8 cellular contexts compared by ENCODE assay signal in genomic region chr17:34584805-34585416, GRCh38. TPM values are rescaled to one million over a fixed set of nuclear protein-coding genes. Genes with fewer than 3 reads are reported as not detected.
A peak's percentile ranks its signal among the peaks of the same experiment; 100 is the strongest.
DNase-seq lines count a peak whose midpoint lies in the region; TF ChIP-seq lines count a peak whose summit lies in the region.

No MANE protein-coding gene starts in this region.

- H4K91ac ChIP-seq in neuronal stem cell (ENCODE audit: low read depth, low read length, poor library complexity) = no peak overlapping the region

- H3K27ac Mint-ChIP-seq in endothelial cell (ENCODE audit: unreplicated experiment) = no peak overlapping the region

- H3K79me1 ChIP-seq in neuronal stem cell (ENCODE audit: low read depth, low read length) = no peaks in the 10 kb centered on the region

- H3K9me3 Mint-ChIP-seq in endothelial cell (ENCODE audit: unreplicated experiment) = no peaks in the 10 kb centered on the region

- H3K4me1 Mint-ChIP-seq in endothelial cell (ENCODE audit: unreplicated experiment) = no peaks in the 10 kb centered on the region

- no peak overlapping the region for H3K4me2 ChIP-seq in neuronal stem cell (ENCODE audit: insufficient read depth, low read length, poor library complexity, severe bottlenecking)

- no peak overlapping the region for H2BK12ac ChIP-seq in neuronal stem cell (ENCODE audit: low read length)

- no peak overlapping the region for H3K27ac ChIP-seq in brain microvascular endothelial cell
- no peak overlapping the region for H3K27ac ChIP-seq in neuronal stem cell (replicated peaks; ENCODE audit: low read length)

- no peaks in the 10 kb centered on the region for H3K36me3 ChIP-seq in brain microvascular endothelial cell (replicated peaks)
- H3K36me3 ChIP-seq in neuronal stem cell (replicated peaks in 1 of 2; ENCODE audit: control insufficient read depth in 2 of 2, insufficient read depth in 2 of 2, low read length in 2 of 2) = no peaks in the 10 kb centered on the region

- DNase-seq in DMS79 treated with DMSO at 0.1 percent for 48 hours (lab: John Stamatoyannopoulos, UW) = peak; percentile 24
- DNase-seq in DMS79 (lab: John Stamatoyannopoulos, UW) = no peak
- peak; percentile 12 for DNase-seq in NCI-H1105 treated with DMSO at 0.1 percent for 48 hours (lab: John Stamatoyannopoulos, UW)
- DNase-seq in brain microvascular endothelial cell = no peak
- no peak for DNase-seq in neuronal stem cell (ENCODE audit: low spot score)
- DNase-seq in endothelial cell (ENCODE audit: low spot score) = no peak
- DNase-seq in epidermal melanocyte (ENCODE audit: insufficient read length, low spot score) = no peak
- no peak for DNase-seq in NCI-H2196 treated with DMSO at 0.1 percent for 48 hours (lab: John Stamatoyannopoulos, UW; ENCODE audit: unreplicated experiment)

- H3K4me1 ChIP-seq in neuronal stem cell (ENCODE audit: control insufficient read depth in 2 of 2, insufficient read depth in 1 of 2, low read depth in 1 of 2, low read length in 2 of 2) = peaks cover 0 to 12% of the 10 kb centered on the region in 2 donors

- H3K4me3 ChIP-seq in brain microvascular endothelial cell (ENCODE audit: low read depth, low read length) = no peak overlapping the region
- H3K4me3 ChIP-seq in neuronal stem cell (ENCODE audit: low read length in 2 of 2) = no peak overlapping the region

- H3K4me3 Mint-ChIP-seq in endothelial cell (ENCODE audit: unreplicated experiment) = no peak overlapping the region

- peak overlapping the region; percentile 9 for H3K9ac ChIP-seq in neuronal stem cell (ENCODE audit: low read depth, low read length, poor library complexity)

- no peak overlapping the region for H4K8ac ChIP-seq in neuronal stem cell (ENCODE audit: low read depth, low read length)

- TF ChIP-seq CTCF in brain microvascular endothelial cell (IDR thresholded peaks at IDR 0.05; ENCODE audit: low read depth, low read length, missing control alignments) (peak; percentile 24), endothelial cell (IDR thresholded peaks at IDR 0.05; ENCODE audit: unreplicated experiment) (no peak)

- no peak overlapping the region for H2AK5ac ChIP-seq in neuronal stem cell (ENCODE audit: low read depth, low read length)

- H2BK5ac ChIP-seq in neuronal stem cell (ENCODE audit: low read length) = no peak overlapping the region

- H2AFZ ChIP-seq in neuronal stem cell (ENCODE audit: low read length) = no peak overlapping the region

- H3K4ac ChIP-seq in neuronal stem cell (ENCODE audit: low read length) = no peak overlapping the region

- in situ Hi-C loops in brain microvascular endothelial cell (cut with HindIII; ENCODE audit: low pct_ligation_motif_present, low sequenced_read_pairs) = no loop called here

- no peak overlapping the region for H2BK15ac ChIP-seq in neuronal stem cell (ENCODE audit: low read length)

- H3K27me3 ChIP-seq in brain microvascular endothelial cell (replicated peaks) (peaks cover 46% of the 10 kb centered on the region), neuronal stem cell (ENCODE audit: control insufficient read depth in 3 of 3, insufficient read depth in 3 of 3, low read depth in 1 of 3, low read length in 3 of 3) (peaks cover 25 to 73% (median 51%) of the 10 kb centered on the region in 3 experiments)

- no peaks in the 10 kb centered on the region for H3K9me3 ChIP-seq in neuronal stem cell (replicated peaks in 1 of 2; ENCODE audit: control insufficient read depth in 2 of 2, insufficient read depth in 1 of 2, low read depth in 1 of 2, low read length in 2 of 2)

- H3K14ac ChIP-seq in neuronal stem cell (ENCODE audit: low read length) = no peak overlapping the region

- H3K27me3 Mint-ChIP-seq in endothelial cell (ENCODE audit: unreplicated experiment) = peaks cover 30% of the 10 kb centered on the region

- WGBS in neuronal stem cell (ENCODE audit: extremely low coverage in 2 of 2, insufficient read length in 2 of 2, insufficient replicate concordance in 1 of 2), 2 donors = no CpG with 5 or more reads among the region's 12 CpGs

- no peak overlapping the region for H3K23ac ChIP-seq in neuronal stem cell (ENCODE audit: low read depth, low read length, poor library complexity)

- H3K36me3 Mint-ChIP-seq in endothelial cell (ENCODE audit: low read depth, unreplicated experiment) = no peaks in the 10 kb centered on the region

- no peak overlapping the region for H3K18ac ChIP-seq in neuronal stem cell (ENCODE audit: low read length)

- no peak overlapping the region for H2BK120ac ChIP-seq in neuronal stem cell (ENCODE audit: low read depth, low read length)

RNA-seq across cellular contexts. Expression of gene TMEM132E, which starts 5.5 kb away (rescaled TPM):
- polyA plus RNA-seq in neuronal stem cell (2013, experiment 1 of 2) = 0.29 TPM
- 0.25 TPM for polyA plus RNA-seq in neuronal stem cell (2013, experiment 2 of 2)
- 0.08 TPM for total RNA-seq in endothelial cell (ENCODE audit: unreplicated experiment)

Comparison
In these comparisons a context has a peak if more than half of its experiments do, and no peak if none do; other contexts are left out.
1. DNase-seq: peak in DMS79 treated with DMSO at 0.1 percent for 48 hours (single experiment) and NCI-H1105 treated with DMSO at 0.1 percent for 48 hours (single experiment); none in DMS79 (single experiment), brain microvascular endothelial cell (single experiment), neuronal stem cell (single experiment), endothelial cell (single experiment), epidermal melanocyte (single experiment) and NCI-H2196 treated with DMSO at 0.1 percent for 48 hours (single experiment).